Comparison of ENCODE assay signal across 28 cellular contexts in genomic region chr6:144359783-144360182, GRCh38.
DNase-seq lines count a peak whose midpoint lies in the region; ATAC-seq, FAIRE-seq and TF ChIP-seq lines count a peak whose summit lies in the region.
"Had no signal": no experiment of that assay in that cellular context is flagged by ENCODE, and none has a peak within 500 bp of the region (broad histone marks: within the 10 kb centered on the region; RNA-seq: fewer than 3 reads in every experiment).

No MANE protein-coding gene starts in this region.

- no peak for FAIRE-seq in HepG2 (lab: Jason Lieb, UNC)
- FAIRE-seq: A204.1, GM12892, GM19239, H54 had no signal

- H2AK5ac ChIP-seq in H9 (ENCODE audit: insufficient read length, low read length) = no peak overlapping the region

- H3K9me3 Mint-ChIP-seq in effector memory CD8-positive, alpha-beta T cell = no peaks in the 10 kb centered on the region
- H3K9me3 Mint-ChIP-seq in H9 = no peaks in the 10 kb centered on the region
- H3K9me3 Mint-ChIP-seq: CD4-positive, alpha-beta memory T cell had no signal

- H4K5ac ChIP-seq in H9 (ENCODE audit: insufficient read length, low read depth, low read length) = no peak overlapping the region

- no peak overlapping the region for H3K4ac ChIP-seq in H9 (ENCODE audit: low read depth, low read length)

- in situ Hi-C loops in HepG2 (cut with HindIII; ENCODE audit: extremely low pct_ligation_motif_present, low pct_unique_long_range_greater_than_20kb) = no loop called here

- H3K4me1 ChIP-seq in HepG2 (ENCODE audit: insufficient read depth, low read length) = peaks cover 44% of the 10 kb centered on the region
- peaks cover 0 to 10% (median 0%) of the 10 kb centered on the region in 4 donors for H3K4me1 ChIP-seq in right lobe of liver
- H3K4me1 ChIP-seq in subcutaneous abdominal adipose tissue (ENCODE audit: control insufficient read depth in 5 of 5, insufficient read depth in 5 of 5, low read length in 5 of 5) = peaks cover 1 to 52% (median 33%) of the 10 kb centered on the region in 5 donors
- peaks cover 4% of the 10 kb centered on the region for H3K4me1 ChIP-seq in H9 (ENCODE audit: insufficient read depth, low read length)

- H4K20me1 ChIP-seq in HepG2 (ENCODE audit: insufficient read depth, low read length) (peaks cover 46% of the 10 kb centered on the region), H9 (ENCODE audit: control insufficient read depth, insufficient read depth, insufficient read length) (no peaks in the 10 kb centered on the region)

- no peak overlapping the region for H2BK20ac ChIP-seq in H9 (ENCODE audit: low read depth, low read length, poor library complexity, severe bottlenecking)

- H3K9me3 ChIP-seq in HepG2 (ENCODE audit: low read length) = no peaks in the 10 kb centered on the region
- no peaks in the 10 kb centered on the region for H3K9me3 ChIP-seq in right lobe of liver
- H3K9me3 ChIP-seq in T-helper 17 cell (ENCODE audit: control insufficient read depth, low read length, poor library complexity, severe bottlenecking) = no peaks in the 10 kb centered on the region
- H3K9me3 ChIP-seq in subcutaneous abdominal adipose tissue (ENCODE audit: control insufficient read depth in 5 of 5, low read length in 5 of 5) = no peaks in the 10 kb centered on the region
- no peaks in the 10 kb centered on the region for H3K9me3 ChIP-seq in H9 (ENCODE audit: control insufficient read depth, low read depth, low read length)
- H3K9me3 ChIP-seq: MG63, SJSA1 had no signal

- no peak overlapping the region for H2BK12ac ChIP-seq in H9 (ENCODE audit: insufficient read length, low read depth, low read length)

- CTCF ChIA-PET in HepG2 (lab: Yijun Ruan, JAX; ENCODE audit: low intra/inter-chr PET ratio, low total read pairs) = no interaction called here

- H3K4me2 ChIP-seq in HepG2 (ENCODE audit: low read depth, low read length) (no peak overlapping the region), H9 (ENCODE audit: insufficient read depth, insufficient read length, low read length) (no peak overlapping the region)

- intact Hi-C loops in HepG2 (cut with micrococcal nuclease; ENCODE audit: unreplicated experiment) = no loop called here
- intact Hi-C loops in right lobe of liver (cut with DNase I) = no loop called here

- no peak overlapping the region for H3K9ac ChIP-seq in HepG2 (ENCODE audit: insufficient read depth, low read depth, low read length)
- no peak overlapping the region for H3K9ac ChIP-seq in subcutaneous abdominal adipose tissue (ENCODE audit: low read length in 5 of 5)
- H3K9ac ChIP-seq in H9 (ENCODE audit: extremely low read depth, insufficient read length, low read length) = no peak overlapping the region
- H3K9ac ChIP-seq: BLaER1 treated with 17β-estradiol and CSF1 and Interleukin-3, amounts not matched to agents 10 nM and 100 nM had no signal

- H3K27ac ChIP-seq in HepG2 (ENCODE audit: extremely low read length, insufficient read depth, low read length) (no peak overlapping the region), right lobe of liver (no peak overlapping the region), subcutaneous abdominal adipose tissue (ENCODE audit: low read depth, low read length) (peak overlapping the region; percentile 94), H9 (ENCODE audit: insufficient read length, low read depth, low read length) (no peak overlapping the region)
- H3K27ac ChIP-seq: BLaER1 treated with 17β-estradiol and CSF1 and Interleukin-3, amounts not matched to agents 10 nM and 100 nM; SJSA1 had no signal

- DNase-seq in HepG2 (ENCODE audit: low spot score) = no peak
- DNase-seq in right lobe of liver = no peak
- no peak for DNase-seq in T-helper 17 cell
- no peak for DNase-seq in effector memory CD8-positive, alpha-beta T cell
- no peak for DNase-seq in globus pallidus (ENCODE audit: low spot score)
- no peak for DNase-seq in D341Med (ENCODE audit: low spot score)
- no peak for DNase-seq in H9
- DNase-seq: AML-193; CD4-positive, alpha-beta memory T cell; DMS153; DND-41; KG1; NCI-H2029; NCI-H446 treated with DMSO at 0.1 percent for 48 hours; NCI-H526; NCI-H82; NK-92 treated with Interleukin-12 subunit alpha and Interleukin-12 subunit beta, amount 100 ng/mL, for 24 hours; Right ventricle myocardium superior; RPMI8226 had no signal

- BruUV-seq in HepG2 (replicated peaks; lab: Mats Ljungman, UMichigan) = no TSS peak

- no peak for TF ChIP-seq CTCF in HepG2 (CRISPR knock-in tag; IDR thresholded peaks at IDR 0.05)
- no peak for TF ChIP-seq CTCF in right lobe of liver (IDR thresholded peaks at IDR 0.05)
- no peak for TF ChIP-seq CTCF in H9 (conservative IDR thresholded peaks at IDR 0.05)

- no peak overlapping the region for H3K4me3 ChIP-seq in HepG2 (replicated peaks in 1 of 3; ENCODE audit: insufficient read depth in 1 of 3, low read depth in 2 of 3, low read length in 3 of 3)
- H3K4me3 ChIP-seq in right lobe of liver = no peak overlapping the region
- no peak overlapping the region for H3K4me3 ChIP-seq in subcutaneous abdominal adipose tissue (ENCODE audit: low read depth in 1 of 5, low read length in 5 of 5)
- H3K4me3 ChIP-seq: BLaER1 treated with 17β-estradiol and CSF1 and Interleukin-3, amounts not matched to agents 10 nM and 100 nM; MG63; SJSA1 had no signal

- H4K8ac ChIP-seq in H9 (replicated peaks; ENCODE audit: insufficient read length, low read depth, low read length) = no peak overlapping the region

- WGBS in HepG2 (ENCODE audit: low lambda C conversion rate) = 98% methylated on average over 1 of the region's 1 CpG
- WGBS in right lobe of liver (ENCODE audit: insufficient coverage, low coverage, low lambda C conversion rate, missing lambda C conversion rate) = 86% methylated on average over 1 of the region's 1 CpG
- no CpG with 5 or more reads among the region's 1 CpG for WGBS in H9 (ENCODE audit: extremely low coverage, insufficient read length, low lambda C conversion rate)

- H3K36me3 ChIP-seq in HepG2 (replicated peaks in 1 of 2; ENCODE audit: control insufficient read depth in 1 of 2, insufficient read depth in 2 of 2, low read length in 2 of 2) = peaks cover 7% of the 10 kb centered on the region in 2 experiments; a peak in 4 of 5 replicates
- no peaks in the 10 kb centered on the region for H3K36me3 ChIP-seq in right lobe of liver
- H3K36me3 ChIP-seq in subcutaneous abdominal adipose tissue (ENCODE audit: control insufficient read depth in 5 of 5, insufficient read depth in 5 of 5, low read length in 5 of 5) = no peaks in the 10 kb centered on the region
- H3K36me3 ChIP-seq: MG63, SJSA1 had no signal

- H3K36me3 Mint-ChIP-seq in T-helper 17 cell (ENCODE audit: low read depth) (peaks cover 2% of the 10 kb centered on the region), H9 (ENCODE audit: insufficient read depth in 1 of 3, low read depth in 3 of 3) (no peaks in the 10 kb centered on the region)
- peaks cover 11% of the 10 kb centered on the region for H3K36me3 Mint-ChIP-seq in effector memory CD8-positive, alpha-beta T cell (ENCODE audit: insufficient read depth)

- H3K79me2 ChIP-seq in HepG2 (ENCODE audit: insufficient read depth, low read length) (peaks cover 94% of the 10 kb centered on the region), H9 (ENCODE audit: insufficient read depth, low read length) (peaks cover 5% of the 10 kb centered on the region; the same call in 1 of the 2 replicates)

- H2BK120ac ChIP-seq in H9 (ENCODE audit: low read depth, low read length, poor library complexity, severe bottlenecking) = no peak overlapping the region

- H3K23ac ChIP-seq in H9 (ENCODE audit: insufficient read length, low read depth, low read length) = no peak overlapping the region

- TF ChIP-seq RAD21 in HepG2 (CRISPR knock-in tag; IDR thresholded peaks at IDR 0.05) = no peak

- no peak overlapping the region for H3K56ac ChIP-seq in H9 (ENCODE audit: insufficient read length, low read depth, low read length)

- no peak overlapping the region for H4K91ac ChIP-seq in H9 (ENCODE audit: insufficient read length, low read depth, low read length)

- no peaks in the 10 kb centered on the region for H3K27me3 Mint-ChIP-seq in T-helper 17 cell
- no peaks in the 10 kb centered on the region for H3K27me3 Mint-ChIP-seq in effector memory CD8-positive, alpha-beta T cell
- H3K27me3 Mint-ChIP-seq in H9 (ENCODE audit: low read depth) = no peaks in the 10 kb centered on the region
- H3K27me3 Mint-ChIP-seq: CD4-positive, alpha-beta memory T cell had no signal

- TF ChIP-seq POLR2A in HepG2 (IDR thresholded peaks at IDR 0.05; ENCODE audit: insufficient read depth in 1 of 2, low read depth in 2 of 2, low read length in 2 of 2) (no peak), right lobe of liver (IDR thresholded peaks at IDR 0.05) (no peak)

- no peak overlapping the region for H2BK15ac ChIP-seq in H9 (ENCODE audit: low read depth, low read length)

- H3K27me3 ChIP-seq in HepG2 (ENCODE audit: control insufficient read depth in 1 of 2, insufficient read depth in 2 of 2, low read length in 2 of 2) (no peaks in the 10 kb centered on the region), right lobe of liver (no peaks in the 10 kb centered on the region), subcutaneous abdominal adipose tissue (ENCODE audit: control insufficient read depth in 5 of 5, insufficient read depth in 4 of 5, low read length in 5 of 5) (no peaks in the 10 kb centered on the region), H9 (ENCODE audit: insufficient read depth, low read length) (no peaks in the 10 kb centered on the region)
- H3K27me3 ChIP-seq: BLaER1 treated with 17β-estradiol and CSF1 and Interleukin-3, amounts not matched to agents 10 nM and 100 nM; MG63; SJSA1 had no signal

- H3K4me1 Mint-ChIP-seq in T-helper 17 cell (peaks cover 46% of the 10 kb centered on the region), H9 (peaks cover 17 to 18% of the 10 kb centered on the region in 2 experiments; a peak in 3 of 4 replicates)
- peaks cover 55 to 80% of the 10 kb centered on the region in 2 donors for H3K4me1 Mint-ChIP-seq in effector memory CD8-positive, alpha-beta T cell (ENCODE audit: low read depth in 2 of 2)

- H3K79me1 ChIP-seq in H9 (ENCODE audit: insufficient read depth, low read depth, low read length, poor library complexity, severe bottlenecking) = no peaks in the 10 kb centered on the region

- no peak overlapping the region for H2BK5ac ChIP-seq in H9 (ENCODE audit: insufficient read length, low read length)

- no peaks in the 10 kb centered on the region for H3K23me2 ChIP-seq in H9 (ENCODE audit: insufficient read length, low read depth, low read length, poor library complexity, severe bottlenecking)

- no peak overlapping the region for H3K18ac ChIP-seq in H9 (ENCODE audit: insufficient read length, low read depth, low read length)

- H3K4me3 Mint-ChIP-seq in T-helper 17 cell (no peak overlapping the region), H9 (no peak overlapping the region)
- H3K4me3 Mint-ChIP-seq in effector memory CD8-positive, alpha-beta T cell = peak overlapping the region; percentile 43 to 71

- ATAC-seq in HepG2 (no peak), right lobe of liver (no peak), T-helper 17 cell (no peak)
- ATAC-seq in effector memory CD8-positive, alpha-beta T cell (replicated peaks) = no peak
- ATAC-seq: PC-3 had no signal

- POLR2A ChIA-PET in HepG2 (lab: Yijun Ruan, JAX) = no interaction called here

- H3K27ac Mint-ChIP-seq in T-helper 17 cell = peak overlapping the region; percentile 77
- peak overlapping the region; percentile 90 to 96 for H3K27ac Mint-ChIP-seq in effector memory CD8-positive, alpha-beta T cell
- H3K27ac Mint-ChIP-seq in H9 = no peak overlapping the region; a peak in 1 of 7 replicates

- no peak for TF ChIP-seq EP300 in HepG2 (IDR thresholded peaks at IDR 0.05; ENCODE audit: low read depth in 2 of 2, low read length in 2 of 2)
- no peak for TF ChIP-seq EP300 in HepG2 (CRISPR knock-in tag; IDR thresholded peaks at IDR 0.05; ENCODE audit: borderline replicate concordance)

- H3K14ac ChIP-seq in H9 (ENCODE audit: insufficient read depth, low read length) = no peak overlapping the region

- no peak overlapping the region for H2AFZ ChIP-seq in HepG2 (ENCODE audit: low read length)
- H2AFZ ChIP-seq in H9 (ENCODE audit: low read length) = no peak overlapping the region

- H3T11ph ChIP-seq in H9 (ENCODE audit: low read length) = no peak overlapping the region

Comparison
In these comparisons a context has a peak if more than half of its experiments do, and no peak if none do; other contexts are left out.
1. H3K27ac Mint-ChIP-seq: peak in T-helper 17 cell (single experiment) and effector memory CD8-positive, alpha-beta T cell (2 of 2); none in H9 (0 of 3).
2. H3K4me3 Mint-ChIP-seq: peak in effector memory CD8-positive, alpha-beta T cell (2 of 2); none in T-helper 17 cell (single experiment) and H9 (0 of 2).